ENCODE assay signal across 12 cellular contexts in genomic region chr10:7563368-7563767, GRCh38.
DNase-seq lines count a peak whose midpoint lies in the region; ATAC-seq and TF ChIP-seq lines count a peak whose summit lies in the region.
"Had no signal": no experiment of that assay in that cellular context is flagged by ENCODE, and none has a peak within 500 bp of the region (broad histone marks: within the 10 kb centered on the region; RNA-seq: fewer than 3 reads in every experiment).

No MANE protein-coding gene starts in this region.

- ATAC-seq in sciatic nerve (peak; percentile 33), HG03432 (IDR thresholded peaks at IDR 0.05; ENCODE audit: unreplicated experiment) (no peak), HG03521 (IDR thresholded peaks at IDR 0.05; ENCODE audit: unreplicated experiment) (no peak)
- ATAC-seq in stimulated activated memory B cell treated with anti-CD40 and anti-IgM and Interleukin-4, amounts not matched to agents 10 μg/mL and 1 μg/mL and 100 μg/mL, for 72 hours, result no peak
- ATAC-seq: activated T-helper 17 cell treated with anti-CD3 and anti-CD28 coated beads, Interleukin-2, amount 50 U/mL, for 72 hours had no signal

- intact Hi-C loops in sciatic nerve (cut with DNase I), result no loop called here

- no peak overlapping the region for H3K27ac Mint-ChIP-seq in stimulated activated memory B cell treated with anti-CD40 and anti-IgM and Interleukin-4, amounts not matched to agents 10 μg/mL and 1 μg/mL and 100 μg/mL, for 72 hours
- H3K27ac Mint-ChIP-seq: activated T-helper 17 cell treated with anti-CD3 and anti-CD28 coated beads, Interleukin-2, amount 50 U/mL, for 72 hours; IgD-negative memory B cell had no signal

- no peaks in the 10 kb centered on the region for H3K9me3 Mint-ChIP-seq in stimulated activated memory B cell treated with anti-CD40 and anti-IgM and Interleukin-4, amounts not matched to agents 10 μg/mL and 1 μg/mL and 100 μg/mL, for 72 hours
- H3K9me3 Mint-ChIP-seq: activated T-helper 17 cell treated with anti-CD3 and anti-CD28 coated beads, Interleukin-2, amount 50 U/mL, for 72 hours; IgD-negative memory B cell had no signal

- peaks cover 12% of the 10 kb centered on the region for H3K27me3 Mint-ChIP-seq in stimulated activated memory B cell treated with anti-CD40 and anti-IgM and Interleukin-4, amounts not matched to agents 10 μg/mL and 1 μg/mL and 100 μg/mL, for 72 hours

- DNase-seq in GM03348 (ENCODE audit: low spot score), result peak; percentile 34
- DNase-seq in choroid plexus epithelial cell (ENCODE audit: low read depth), result peak; percentile 19
- DNase-seq in sciatic nerve (ENCODE audit: low spot score), result no peak
- no peak for DNase-seq in SW480 (ENCODE audit: low spot score)
- DNase-seq: activated CD4-positive, alpha-beta T cell treated with anti-CD3 and anti-CD28 coated beads, Interleukin-2, amount 50 U/mL, for 1 hour; NCI-H526 had no signal

- no peaks in the 10 kb centered on the region for H3K27me3 ChIP-seq in layer of hippocampus (ENCODE audit: control insufficient read depth, insufficient read depth, low read length)

- H3K4me3 ChIP-seq in choroid plexus epithelial cell (ENCODE audit: low read depth, low read length), result no peak overlapping the region

- H3K4me3 Mint-ChIP-seq in stimulated activated memory B cell treated with anti-CD40 and anti-IgM and Interleukin-4, amounts not matched to agents 10 μg/mL and 1 μg/mL and 100 μg/mL, for 72 hours, result no peak overlapping the region
- H3K4me3 Mint-ChIP-seq: activated T-helper 17 cell treated with anti-CD3 and anti-CD28 coated beads, Interleukin-2, amount 50 U/mL, for 72 hours; IgD-negative memory B cell had no signal

- H3K27ac ChIP-seq in layer of hippocampus (ENCODE audit: low read depth, low read length), result peak overlapping the region; percentile 40

- no peak for TF ChIP-seq CTCF in choroid plexus epithelial cell (conservative IDR thresholded peaks at IDR 0.05; ENCODE audit: low read depth, low read length)

- peaks cover 7% of the 10 kb centered on the region for H3K4me1 Mint-ChIP-seq in stimulated activated memory B cell treated with anti-CD40 and anti-IgM and Interleukin-4, amounts not matched to agents 10 μg/mL and 1 μg/mL and 100 μg/mL, for 72 hours
- H3K4me1 Mint-ChIP-seq: activated T-helper 17 cell treated with anti-CD3 and anti-CD28 coated beads, Interleukin-2, amount 50 U/mL, for 72 hours; IgD-negative memory B cell had no signal

- H3K36me3 Mint-ChIP-seq in stimulated activated memory B cell treated with anti-CD40 and anti-IgM and Interleukin-4, amounts not matched to agents 10 μg/mL and 1 μg/mL and 100 μg/mL, for 72 hours, result no peaks in the 10 kb centered on the region

Comparison
In these comparisons a context has a peak if more than half of its experiments do, and no peak if none do; other contexts are left out.
1. DNase-seq: peak in GM03348 (single experiment) and choroid plexus epithelial cell (single experiment); none in sciatic nerve (single experiment) and SW480 (single experiment).